8 cellular contexts compared by ENCODE assay signal in the genomic region with DNA sequence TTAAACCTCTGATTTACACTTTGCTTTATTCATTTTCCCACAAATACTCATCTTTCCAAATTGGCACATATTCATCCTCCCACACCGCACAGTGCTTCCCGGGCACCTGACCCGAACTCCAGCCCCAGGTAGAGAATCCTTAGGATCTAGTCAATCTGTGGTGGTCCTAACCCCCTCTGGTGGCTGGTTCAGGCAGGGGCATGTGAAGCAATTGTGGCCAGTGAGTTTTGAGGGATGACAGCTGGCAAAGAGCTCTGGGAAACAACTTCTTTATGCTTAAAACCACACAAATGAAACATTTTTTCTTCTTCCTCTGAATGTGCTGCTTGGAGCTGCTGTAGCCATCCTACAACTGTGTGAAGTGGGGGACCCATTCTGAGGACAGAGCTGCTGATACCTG. TPM values are rescaled to one million over a fixed set of nuclear protein-coding genes. Genes with fewer than 3 reads are reported as not detected.
DNase-seq lines count a peak whose midpoint lies in the region; ATAC-seq and TF ChIP-seq lines count a peak whose summit lies in the region.

No MANE protein-coding gene starts in this region.

- no peak overlapping the region for H3K23ac ChIP-seq in mesendoderm (ENCODE audit: low read length)

- H3K27ac Mint-ChIP-seq in activated T-helper 17 cell treated with anti-CD3 and anti-CD28 coated beads, Interleukin-2, amount 50 U/mL, for 72 hours: peak overlapping the region; percentile 39

- H3K9me3 Mint-ChIP-seq in activated T-helper 17 cell treated with anti-CD3 and anti-CD28 coated beads, Interleukin-2, amount 50 U/mL, for 72 hours: no peaks in the 10 kb centered on the region

- DNase-seq in D341Med (ENCODE audit: low spot score): peak; percentile 57
- peak; percentile 42 for DNase-seq in HT-29 (ENCODE audit: low spot score)
- peak; percentile 68 for DNase-seq in mesendoderm
- DNase-seq in NCI-H2196 treated with DMSO at 0.1 percent for 48 hours (lab: John Stamatoyannopoulos, UW; ENCODE audit: unreplicated experiment): no peak
- no peak for DNase-seq in kidney tubule cell (ENCODE audit: low spot score)
- no peak for DNase-seq in vagina (ENCODE audit: extremely low spot score in 2 of 2)

- H2BK5ac ChIP-seq in mesendoderm (ENCODE audit: low read length): no peak overlapping the region

- no peak overlapping the region for H3K9ac ChIP-seq in mesendoderm (ENCODE audit: low read length)

- H3K4me3 Mint-ChIP-seq in activated T-helper 17 cell treated with anti-CD3 and anti-CD28 coated beads, Interleukin-2, amount 50 U/mL, for 72 hours: no peak overlapping the region

- no peak overlapping the region for H4K8ac ChIP-seq in mesendoderm (ENCODE audit: low read depth, low read length)

- no peak for TF ChIP-seq POLR2A in vagina (IDR thresholded peaks at IDR 0.05)

- H3K27ac ChIP-seq in mesendoderm (ENCODE audit: low read depth, low read length) (no peak overlapping the region), vagina (no peak overlapping the region)

- no peak for ATAC-seq in activated T-helper 17 cell treated with anti-CD3 and anti-CD28 coated beads, Interleukin-2, amount 50 U/mL, for 72 hours (replicated peaks)
- no peak for ATAC-seq in HG02870 (IDR thresholded peaks at IDR 0.05; ENCODE audit: unreplicated experiment)

- no peak overlapping the region for H2AK5ac ChIP-seq in mesendoderm (ENCODE audit: low read length)

- intact Hi-C loops in vagina (cut with DNase I): no loop called here

- peaks cover 5% of the 10 kb centered on the region for H3K4me1 ChIP-seq in mesendoderm (ENCODE audit: control insufficient read depth, low read depth, low read length)
- H3K4me1 ChIP-seq in vagina: peaks cover 8% of the 10 kb centered on the region

- no peaks in the 10 kb centered on the region for H3K27me3 Mint-ChIP-seq in activated T-helper 17 cell treated with anti-CD3 and anti-CD28 coated beads, Interleukin-2, amount 50 U/mL, for 72 hours

- peaks cover 10% of the 10 kb centered on the region for H3K79me2 ChIP-seq in mesendoderm (ENCODE audit: control insufficient read depth, insufficient read depth, low read length)

- peak in 1 of 3 experiments; percentile 18 for TF ChIP-seq CTCF in vagina (IDR thresholded peaks at IDR 0.05)

- no peaks in the 10 kb centered on the region for H3K27me3 ChIP-seq in mesendoderm (ENCODE audit: insufficient read depth, low read length, poor library complexity)
- H3K27me3 ChIP-seq in vagina: no peaks in the 10 kb centered on the region

- no peak overlapping the region for H3K18ac ChIP-seq in mesendoderm (ENCODE audit: low read length)

- peaks cover 42% of the 10 kb centered on the region for H3K4me1 Mint-ChIP-seq in activated T-helper 17 cell treated with anti-CD3 and anti-CD28 coated beads, Interleukin-2, amount 50 U/mL, for 72 hours

- H3K36me3 ChIP-seq in mesendoderm (ENCODE audit: control insufficient read depth, insufficient read depth, low read length): no peaks in the 10 kb centered on the region
- no peaks in the 10 kb centered on the region for H3K36me3 ChIP-seq in vagina

- WGBS in mesendoderm (ENCODE audit: extremely low coverage, insufficient coverage, low lambda C conversion rate): 100% methylated on average over 1 of the region's 3 CpGs

- no peak overlapping the region for H3K56ac ChIP-seq in mesendoderm (ENCODE audit: low read length)

- H4K5ac ChIP-seq in mesendoderm (ENCODE audit: low read length): no peak overlapping the region

- H3K9me3 ChIP-seq in vagina: no peaks in the 10 kb centered on the region

- no peak overlapping the region for H2BK15ac ChIP-seq in mesendoderm (replicated peaks; ENCODE audit: low read depth)

- H3K4me2 ChIP-seq in mesendoderm (ENCODE audit: low read length): no peak overlapping the region

- H3K4ac ChIP-seq in mesendoderm (ENCODE audit: low read depth, low read length): no peak overlapping the region

- no peak overlapping the region for H2BK120ac ChIP-seq in mesendoderm (ENCODE audit: low read depth, low read length)

- H3K79me1 ChIP-seq in mesendoderm (ENCODE audit: low read length): peaks cover 3% of the 10 kb centered on the region

- peaks cover 63% of the 10 kb centered on the region for H3K36me3 Mint-ChIP-seq in activated T-helper 17 cell treated with anti-CD3 and anti-CD28 coated beads, Interleukin-2, amount 50 U/mL, for 72 hours (ENCODE audit: low read depth)

- no peak overlapping the region for H3K4me3 ChIP-seq in mesendoderm (ENCODE audit: low read length)
- H3K4me3 ChIP-seq in vagina: no peak overlapping the region

RNA-seq across cellular contexts. Expression of gene ELOVL5, which starts 54.7 kb away (rescaled TPM):
- total RNA-seq in HT-29 (2014; rRNA removed; shearing (Covaris generic)): not detected in 2 replicates
- total RNA-seq in activated T-helper 17 cell treated with anti-CD3 and anti-CD28 coated beads, Interleukin-2, amount 50 U/mL, for 72 hours: 100 to 1,000 TPM in 1 of 2 donors, 10 to 100 TPM in 1; 91.9 to 127 TPM
- 130 TPM for polyA plus RNA-seq in mesendoderm (2013, experiment 1 of 2)
- 128 TPM for polyA plus RNA-seq in mesendoderm (2013, experiment 2 of 2)
- 42.5 TPM for total RNA-seq in vagina

Comparison
In these comparisons a context has a peak if more than half of its experiments do, and no peak if none do; other contexts are left out.
1. DNase-seq: peak in D341Med (single experiment), HT-29 (single experiment) and mesendoderm (single experiment); none in NCI-H2196 treated with DMSO at 0.1 percent for 48 hours (single experiment), kidney tubule cell (single experiment) and vagina (0 of 2).
2. RNA of gene ELOVL5, which starts 54.7 kb away (total RNA-seq): 91.9 to 127 TPM in activated T-helper 17 cell treated with anti-CD3 and anti-CD28 coated beads, Interleukin-2, amount 50 U/mL, for 72 hours and 42.5 TPM in vagina (single experiment); not detected in HT-29; every median in the first group is over 10 times any median in the second.